In genomic region chr1:27382950-27383627, GRCh38 we compare ENCODE assay signal across 1 cellular context.
TF ChIP-seq lines count a peak whose summit lies in the region.

Gene CD164L2 (minus strand): TSS chr1:27383333. CDS start chr1:27383239, 94 bp downstream.

TF ChIP-seq in A549, 52 proteins besides CTCF, POLR2A, EP300 and RAD21 (continued from another document):
- TF ChIP-seq HMGXB4 (CRISPR knock-in tag; IDR thresholded peaks at IDR 0.05; ENCODE audit: borderline replicate concordance) (no peak), NPAS2 (CRISPR knock-in tag; IDR thresholded peaks at IDR 0.05; ENCODE audit: borderline replicate concordance) (no peak), ELK1 (IDR thresholded peaks at IDR 0.05; ENCODE audit: low read depth, low read length) (no peak), KDM1A (IDR thresholded peaks at IDR 0.05; ENCODE audit: low read depth) (no peak), JUN (IDR thresholded peaks at IDR 0.05) (no peak)
